In genomic region chr1:199449221-199449620, GRCh38 we compare ENCODE assay signal across 25 cellular contexts.
"Had no signal": no experiment of that assay in that cellular context is flagged by ENCODE, and none has a peak within 500 bp of the region (broad histone marks: within the 10 kb centered on the region; RNA-seq: fewer than 3 reads in every experiment).

No MANE protein-coding gene starts in this region.

- H3K9me3 ChIP-seq: lower lobe of right lung, prostate gland, transverse colon, vagina had no signal

- H3K4me1 Mint-ChIP-seq: activated CD4-positive, alpha-beta T cell treated with anti-CD3 and anti-CD28 coated beads, Interleukin-2, amount 10 ng/mL, durations not matched to agents 24 days and 14 days; activated naive CD8-positive, alpha-beta T cell treated with anti-CD3 and anti-CD28 coated beads, Interleukin-2, amount 10 ng/mL, durations not matched to agents 7 days and 5 days; immature natural killer cell; naive B cell had no signal

- H3K4me3 Mint-ChIP-seq: activated CD4-positive, alpha-beta T cell treated with anti-CD3 and anti-CD28 coated beads, Interleukin-2, amount 10 ng/mL, durations not matched to agents 24 days and 14 days; activated naive CD8-positive, alpha-beta T cell treated with anti-CD3 and anti-CD28 coated beads, Interleukin-2, amount 10 ng/mL, durations not matched to agents 7 days and 5 days; activated T-helper 1 cell treated with anti-CD3 and anti-CD28 coated beads, Interleukin-12 subunit alpha, Interleukin-12 subunit beta, Interleukin-2, Interleukin-4 antibody, amounts not matched to agents 30 ng/mL and 10 ng/mL and 1 ng/mL, durations not matched to agents 14 hours and 24 hours and 36 hours; immature natural killer cell; naive B cell had no signal

- H3K4me3 ChIP-seq: coronary artery, esophagus squamous epithelium, lower lobe of right lung, prostate gland, transverse colon, vagina had no signal

- DNase-seq: activated CD4-positive, alpha-beta T cell treated with anti-CD3 and anti-CD28 coated beads, Interleukin-2, amount 10 ng/mL, durations not matched to agents 24 days and 14 days; activated CD4-positive, CD25-positive, alpha-beta regulatory T cell; activated naive CD8-positive, alpha-beta T cell treated with anti-CD3 and anti-CD28 coated beads, Interleukin-2, amount 10 ng/mL, durations not matched to agents 7 days and 5 days; central memory CD4-positive, alpha-beta T cell; esophagus squamous epithelium; foreskin keratinocyte; head of caudate nucleus; immature natural killer cell; left cardiac atrium; lower lobe of right lung; midbrain; naive B cell; right cardiac atrium; small intestine; stimulated activated CD4-positive, alpha-beta T cell treated with anti-CD3 and anti-CD28 coated beads, Interleukin-4, amount 100 ng/mL, for 4 hours; stimulated activated CD8-positive, alpha-beta memory T cell treated with anti-CD3 and anti-CD28 coated beads, Interleukin-4, amount 100 ng/mL, for 48 hours; stimulated activated naive CD4-positive, alpha-beta T cell treated with Interleukin-2 at 50 U/mL for 16 hours; substantia nigra; T-helper 2 cell; transverse colon had no signal

- H3K36me3 ChIP-seq: esophagus squamous epithelium, lower lobe of right lung, prostate gland, transverse colon, vagina had no signal

- H3K27me3 ChIP-seq: esophagus squamous epithelium, transverse colon, vagina had no signal

- H3K27ac ChIP-seq: coronary artery, esophagus squamous epithelium, foreskin keratinocyte, lower lobe of right lung, prostate gland, transverse colon, vagina had no signal

- H3K9me3 Mint-ChIP-seq: activated T-helper 1 cell treated with anti-CD3 and anti-CD28 coated beads, Interleukin-12 subunit alpha, Interleukin-12 subunit beta, Interleukin-2, Interleukin-4 antibody, amounts not matched to agents 30 ng/mL and 10 ng/mL and 1 ng/mL, durations not matched to agents 14 hours and 24 hours and 36 hours had no signal

- H3K36me3 Mint-ChIP-seq: activated naive CD8-positive, alpha-beta T cell treated with anti-CD3 and anti-CD28 coated beads, Interleukin-2, amount 10 ng/mL, durations not matched to agents 7 days and 5 days; immature natural killer cell had no signal

- FAIRE-seq: endothelial cell of umbilical vein, small intestine had no signal

- H3K27ac Mint-ChIP-seq: activated CD4-positive, alpha-beta T cell treated with anti-CD3 and anti-CD28 coated beads, Interleukin-2, amount 10 ng/mL, durations not matched to agents 24 days and 14 days; activated naive CD8-positive, alpha-beta T cell treated with anti-CD3 and anti-CD28 coated beads, Interleukin-2, amount 10 ng/mL, durations not matched to agents 7 days and 5 days; activated T-helper 1 cell treated with anti-CD3 and anti-CD28 coated beads, Interleukin-12 subunit alpha, Interleukin-12 subunit beta, Interleukin-2, Interleukin-4 antibody, amounts not matched to agents 30 ng/mL and 10 ng/mL and 1 ng/mL, durations not matched to agents 14 hours and 24 hours and 36 hours; immature natural killer cell; naive B cell had no signal

- H3K4me1 ChIP-seq: esophagus squamous epithelium, foreskin keratinocyte, lower lobe of right lung, prostate gland, transverse colon, vagina had no signal
